8 cellular contexts compared by ENCODE assay signal in genomic region chr1:150696590-150696989, GRCh38. TPM values are rescaled to one million over a fixed set of nuclear protein-coding genes. Genes with fewer than 3 reads are reported as not detected.
DNase-seq lines count a peak whose midpoint lies in the region; ATAC-seq and TF ChIP-seq lines count a peak whose summit lies in the region.

No MANE protein-coding gene starts in this region.

- H2AFZ ChIP-seq in Loucy (ENCODE audit: low read length): peak overlapping the region; percentile 75

- DNase-seq in CD8-positive, alpha-beta memory T cell: no peak
- DNase-seq in chondrocyte (ENCODE audit: low spot score): no peak
- no peak for DNase-seq in activated effector memory CD4-positive, alpha-beta T cell treated with anti-CD3 and anti-CD28 coated beads, Interleukin-2, amount 50 U/mL, for 16 hours
- DNase-seq in nucleus accumbens (lab: John Stamatoyannopoulos, UW): no peak

- peaks cover 9% of the 10 kb centered on the region for H4K20me1 ChIP-seq in Loucy (ENCODE audit: insufficient read depth, low read length, poor library complexity, severe bottlenecking)

- peaks cover 32 to 46% (median 46%) of the 10 kb centered on the region in 3 donors for H3K4me1 Mint-ChIP-seq in CD8-positive, alpha-beta memory T cell
- peaks cover 20% of the 10 kb centered on the region for H3K4me1 Mint-ChIP-seq in chondrocyte (ENCODE audit: low read depth)

- H3K9ac ChIP-seq in Loucy (ENCODE audit: low read depth, low read length, poor library complexity, severe bottlenecking): peak overlapping the region; percentile 64
- H3K9ac ChIP-seq in mucosa of rectum (ENCODE audit: low read depth in 1 of 2, low read length in 2 of 2): peak overlapping the region; percentile 73 to 76

- ATAC-seq in HG02642 (IDR thresholded peaks at IDR 0.05; ENCODE audit: poor library complexity, unreplicated experiment) (no peak), GM19351 (IDR thresholded peaks at IDR 0.05; ENCODE audit: unreplicated experiment) (no peak)

- H3F3A ChIP-seq in Loucy (ENCODE audit: low read depth): no peaks in the 10 kb centered on the region

- no peaks in the 10 kb centered on the region for H3K27me3 ChIP-seq in CD8-positive, alpha-beta memory T cell (ENCODE audit: insufficient read depth, low read length, poor library complexity, severe bottlenecking)
- H3K27me3 ChIP-seq in Loucy (ENCODE audit: insufficient read depth, low read length, poor library complexity, severe bottlenecking) (no peaks in the 10 kb centered on the region), mucosa of rectum (ENCODE audit: control insufficient read depth in 2 of 2, insufficient read depth in 2 of 2, low read length in 2 of 2) (no peaks in the 10 kb centered on the region)

- no peak for TF ChIP-seq CTCF in Loucy (conservative IDR thresholded peaks at IDR 0.05; ENCODE audit: low read length)
- TF ChIP-seq CTCF in chondrocyte (IDR thresholded peaks at IDR 0.05): no peak

- no peaks in the 10 kb centered on the region for H3K9me2 ChIP-seq in Loucy (replicated peaks; ENCODE audit: low read depth, low read length)

- H3K4me1 ChIP-seq in CD8-positive, alpha-beta memory T cell (ENCODE audit: insufficient read depth, low read length): peaks cover 10% of the 10 kb centered on the region
- peaks cover 39% of the 10 kb centered on the region for H3K4me1 ChIP-seq in Loucy (ENCODE audit: insufficient read depth, low read length, poor library complexity, severe bottlenecking)
- H3K4me1 ChIP-seq in mucosa of rectum (ENCODE audit: control insufficient read depth in 2 of 2, insufficient read depth in 2 of 2, low read length in 2 of 2): peaks cover 8 to 13% of the 10 kb centered on the region in 2 donors

- no peaks in the 10 kb centered on the region for H3K36me3 ChIP-seq in CD8-positive, alpha-beta memory T cell (ENCODE audit: insufficient read depth, low read length)
- H3K36me3 ChIP-seq in Loucy (ENCODE audit: insufficient read depth, low read length) (peaks cover 8% of the 10 kb centered on the region; the same call in 1 of the 2 replicates), mucosa of rectum (ENCODE audit: control insufficient read depth in 2 of 2, insufficient read depth in 2 of 2, low read length in 2 of 2) (peaks cover 19 to 24% of the 10 kb centered on the region in 2 donors)

- peak overlapping the region; percentile 84 to 99 (median 96) for H3K27ac Mint-ChIP-seq in CD8-positive, alpha-beta memory T cell
- peak overlapping the region; percentile 92 for H3K27ac Mint-ChIP-seq in chondrocyte (ENCODE audit: unreplicated experiment)

- POLR2A ChIA-PET in CD8-positive, alpha-beta memory T cell (lab: Charles Lee): interaction anchor here (0.9 to 2.0 kb wide), 6 partner anchors 67 to 333 kb away, joined by 3 to 12 read pairs (median 4); partner anchors contain the start of genes CTSS, ENSA, MCL1 and RPRD2

- CTCF ChIA-PET in CD8-positive, alpha-beta memory T cell (lab: Charles Lee): interaction anchor here (1.0 to 1.8 kb wide), 3 partner anchors 67 to 136 kb away, joined by 3 to 9 read pairs (median 4); partner anchors contain the start of gene ENSA

- H3K9me3 ChIP-seq in CD8-positive, alpha-beta memory T cell (ENCODE audit: low read length): no peaks in the 10 kb centered on the region
- H3K9me3 ChIP-seq in Loucy (ENCODE audit: insufficient read depth, low read depth, low read length): no peaks in the 10 kb centered on the region
- no peaks in the 10 kb centered on the region for H3K9me3 ChIP-seq in mucosa of rectum (ENCODE audit: control insufficient read depth in 2 of 2, low read length in 2 of 2)

- peak overlapping the region; percentile 83 for H3K4me3 ChIP-seq in CD8-positive, alpha-beta memory T cell (ENCODE audit: low read length)
- peak overlapping the region; percentile 83 for H3K4me3 ChIP-seq in Loucy (ENCODE audit: low read length, poor library complexity, severe bottlenecking)
- peak overlapping the region; percentile 84 to 97 for H3K4me3 ChIP-seq in mucosa of rectum (ENCODE audit: low read length in 2 of 2)

- H3K9me3 Mint-ChIP-seq in CD8-positive, alpha-beta memory T cell: no peaks in the 10 kb centered on the region
- H3K9me3 Mint-ChIP-seq in chondrocyte (ENCODE audit: low read depth): no peaks in the 10 kb centered on the region

- peak overlapping the region; percentile 94 to 100 (median 98) for H3K4me3 Mint-ChIP-seq in CD8-positive, alpha-beta memory T cell
- peak overlapping the region; percentile 88 for H3K4me3 Mint-ChIP-seq in chondrocyte (ENCODE audit: unreplicated experiment)

- peaks cover 34% of the 10 kb centered on the region for H3K79me2 ChIP-seq in Loucy (ENCODE audit: insufficient read depth, low read length)

- peak overlapping the region; percentile 85 for H3K27ac ChIP-seq in CD8-positive, alpha-beta memory T cell (ENCODE audit: low read depth, low read length)
- peak overlapping the region; percentile 84 for H3K27ac ChIP-seq in mucosa of rectum (ENCODE audit: low read depth in 2 of 2, low read length in 2 of 2)

- H3K27me3 Mint-ChIP-seq in CD8-positive, alpha-beta memory T cell: no peaks in the 10 kb centered on the region
- peaks cover 9% of the 10 kb centered on the region for H3K27me3 Mint-ChIP-seq in chondrocyte (ENCODE audit: low read depth)

- H3K4me2 ChIP-seq in Loucy (ENCODE audit: low read depth, low read length, poor library complexity, severe bottlenecking): peak overlapping the region; percentile 94

- H3K36me3 Mint-ChIP-seq in CD8-positive, alpha-beta memory T cell: peaks cover 0 to 33% (median 12%) of the 10 kb centered on the region in 3 donors
- peaks cover 7% of the 10 kb centered on the region for H3K36me3 Mint-ChIP-seq in chondrocyte (ENCODE audit: low read depth)

RNA-seq across cellular contexts. Expression of gene GOLPH3L, which starts 0.4 kb away (rescaled TPM):
- 10 to 100 TPM; 18.1 to 20.0 TPM for total RNA-seq in CD8-positive, alpha-beta memory T cell
- 23.1 TPM for polyA plus RNA-seq in CD8-positive, alpha-beta memory T cell
- 17.1 to 23.2 TPM (median 17.7 TPM) in 3 replicates for total RNA-seq in chondrocyte

RNA-seq across cellular contexts. Expression of gene HORMAD1, which starts 24.1 kb away (rescaled TPM):
- not detected for total RNA-seq in CD8-positive, alpha-beta memory T cell
- polyA plus RNA-seq in CD8-positive, alpha-beta memory T cell: not detected
- total RNA-seq in chondrocyte: not detected in 3 replicates
